Comparison of ENCODE assay signal across 21 cellular contexts in genomic region chr9:88441301-88442007, GRCh38. TPM values are rescaled to one million over a fixed set of nuclear protein-coding genes. Genes with fewer than 3 reads are reported as not detected.
A peak's percentile ranks its signal among the peaks of the same experiment; 100 is the strongest.
DNase-seq lines count a peak whose midpoint lies in the region; ATAC-seq, FAIRE-seq and TF ChIP-seq lines count a peak whose summit lies in the region.
"Had no signal": no experiment of that assay in that cellular context is flagged by ENCODE, and none has a peak within 500 bp of the region (broad histone marks: within the 10 kb centered on the region; RNA-seq: fewer than 3 reads in every experiment).

No MANE protein-coding gene starts in this region.

- H3K27me3 ChIP-seq in astrocyte (ENCODE audit: insufficient read depth, low read length), result no peaks in the 10 kb centered on the region
- no peaks in the 10 kb centered on the region for H3K27me3 ChIP-seq in small intestine (ENCODE audit: control insufficient read depth in 2 of 2, insufficient read depth in 2 of 2, low read length in 2 of 2)
- H3K27me3 ChIP-seq: BLaER1 had no signal

- no peaks in the 10 kb centered on the region; the same call in 1 of the 2 replicates for H3K27me3 Mint-ChIP-seq in HFFc6 (ENCODE audit: insufficient read depth)
- H3K27me3 Mint-ChIP-seq in astrocyte (ENCODE audit: low read depth, unreplicated experiment), result no peaks in the 10 kb centered on the region
- no peaks in the 10 kb centered on the region for H3K27me3 Mint-ChIP-seq in activated CD4-positive, alpha-beta memory T cell treated with anti-CD3 and anti-CD28 coated beads, Interleukin-2, amount 10 ng/mL, durations not matched to agents 7 days and 5 days
- H3K27me3 Mint-ChIP-seq: CD4-positive, alpha-beta T cell; IgD-negative memory B cell had no signal

- 95 to 99% (median 97%) methylated on average over 15 of the region's 15 CpGs for WGBS in small intestine, 3 donors

- H3K4me1 ChIP-seq in astrocyte (ENCODE audit: insufficient read depth, low read length) (no peaks in the 10 kb centered on the region), small intestine (ENCODE audit: control insufficient read depth in 2 of 2, insufficient read depth in 1 of 2, low read depth in 1 of 2, low read length in 1 of 2) (no peaks in the 10 kb centered on the region)

- H2AFZ ChIP-seq in astrocyte (ENCODE audit: low read depth, low read length), result no peak overlapping the region

- CTCF ChIA-PET in activated CD4-positive, alpha-beta memory T cell treated with anti-CD3 and anti-CD28 coated beads, Interleukin-2, amount 10 ng/mL, durations not matched to agents 7 days and 5 days (lab: Charles Lee), result no interaction called here

- H3K9me3 Mint-ChIP-seq in HFFc6, result no peaks in the 10 kb centered on the region; the same call in 1 of the 2 replicates
- peaks cover 1% of the 10 kb centered on the region for H3K9me3 Mint-ChIP-seq in astrocyte (ENCODE audit: unreplicated experiment)
- H3K9me3 Mint-ChIP-seq in activated CD4-positive, alpha-beta memory T cell treated with anti-CD3 and anti-CD28 coated beads, Interleukin-2, amount 10 ng/mL, durations not matched to agents 7 days and 5 days, result peaks cover 2% of the 10 kb centered on the region
- H3K9me3 Mint-ChIP-seq: CD4-positive, alpha-beta T cell had no signal

- H3K4me3 Mint-ChIP-seq in HFFc6, result no peak overlapping the region
- no peak overlapping the region for H3K4me3 Mint-ChIP-seq in astrocyte (ENCODE audit: unreplicated experiment)
- H3K4me3 Mint-ChIP-seq in activated CD4-positive, alpha-beta memory T cell treated with anti-CD3 and anti-CD28 coated beads, Interleukin-2, amount 10 ng/mL, durations not matched to agents 7 days and 5 days, result no peak overlapping the region
- H3K4me3 Mint-ChIP-seq: CD4-positive, alpha-beta T cell; IgD-negative memory B cell had no signal

- POLR2A ChIA-PET in activated CD4-positive, alpha-beta memory T cell treated with anti-CD3 and anti-CD28 coated beads, Interleukin-2, amount 10 ng/mL, durations not matched to agents 7 days and 5 days (lab: Charles Lee), result no interaction called here

- peaks cover 46% of the 10 kb centered on the region for H4K20me1 ChIP-seq in astrocyte (ENCODE audit: insufficient read depth, low read length)

- no peak overlapping the region for H3K4me2 ChIP-seq in astrocyte (ENCODE audit: low read length)
- H3K4me2 ChIP-seq: BLaER1 had no signal

- ATAC-seq in HG03108 (IDR thresholded peaks at IDR 0.05; ENCODE audit: unreplicated experiment) (no peak), GM21576 (IDR thresholded peaks at IDR 0.05; ENCODE audit: unreplicated experiment) (no peak)

- H3K4me3 ChIP-seq in astrocyte (ENCODE audit: insufficient read depth, low read depth, low read length) (no peak overlapping the region), small intestine (ENCODE audit: low read depth in 1 of 2, low read length in 2 of 2) (no peak overlapping the region)
- H3K4me3 ChIP-seq: BLaER1 had no signal

- H3K79me2 ChIP-seq in astrocyte (ENCODE audit: insufficient read depth, low read length), result peaks cover 91% of the 10 kb centered on the region

- peak overlapping the region; percentile 18 for H3K27ac ChIP-seq in astrocyte (ENCODE audit: low read depth, low read length)
- H3K27ac ChIP-seq in small intestine (ENCODE audit: low read depth in 1 of 2, low read length in 1 of 2), result no peak overlapping the region
- H3K27ac ChIP-seq: BLaER1 had no signal

- no peaks in the 10 kb centered on the region for H3K9me3 ChIP-seq in astrocyte (ENCODE audit: insufficient read depth, low read depth, low read length)
- no peaks in the 10 kb centered on the region for H3K9me3 ChIP-seq in small intestine (ENCODE audit: control insufficient read depth, low read depth)

- DNase-seq in HFFc6 (no peak), astrocyte (ENCODE audit: low read depth) (no peak), frontal cortex (ENCODE audit: low spot score in 2 of 2) (no peak), small intestine (no peak)
- no peak for DNase-seq in activated CD4-positive, alpha-beta memory T cell treated with anti-CD3 and anti-CD28 coated beads, Interleukin-2, amount 10 ng/mL, durations not matched to agents 7 days and 5 days
- DNase-seq: CD4-positive, alpha-beta T cell; COR-L47; DMS79; H7; Karpas-422; NCI-H1417; NCI-H187; NCI-H446 treated with DMSO at 0.1 percent for 48 hours; NCI-H526 treated with DMSO at 0.1 percent for 48 hours; RPMI8226; SHP77 had no signal

- TF ChIP-seq CTCF in HFFc6 (IDR thresholded peaks at IDR 0.05) (no peak), astrocyte (IDR thresholded peaks at IDR 0.05; ENCODE audit: insufficient read depth, low read depth, low read length) (no peak)

- H3K36me3 Mint-ChIP-seq in HFFc6 (ENCODE audit: low read depth) (peaks cover 54% of the 10 kb centered on the region), astrocyte (ENCODE audit: low read depth, unreplicated experiment) (peaks cover 18% of the 10 kb centered on the region)
- H3K36me3 Mint-ChIP-seq in activated CD4-positive, alpha-beta memory T cell treated with anti-CD3 and anti-CD28 coated beads, Interleukin-2, amount 10 ng/mL, durations not matched to agents 7 days and 5 days (ENCODE audit: low read depth), result peaks cover 41% of the 10 kb centered on the region

- H3K36me3 ChIP-seq in astrocyte (ENCODE audit: insufficient read depth, low read length) (peaks cover under 1% of the 10 kb centered on the region), small intestine (ENCODE audit: control insufficient read depth in 2 of 2, insufficient read depth in 2 of 2, low read length in 2 of 2) (peaks cover 1 to 2% of the 10 kb centered on the region in 2 donors)

- FAIRE-seq in astrocyte (lab: Jason Lieb, UNC) (no peak), frontal cortex (lab: Jason Lieb, UNC) (peak; percentile 89), small intestine (lab: Jason Lieb, UNC) (peak; percentile 5)
- FAIRE-seq: HTR-8/SVneo had no signal

- peaks cover 44% of the 10 kb centered on the region for H3K4me1 Mint-ChIP-seq in HFFc6 (ENCODE audit: low read depth)
- H3K4me1 Mint-ChIP-seq in astrocyte (ENCODE audit: low read depth, unreplicated experiment), result peaks cover 18% of the 10 kb centered on the region
- peaks cover 10% of the 10 kb centered on the region for H3K4me1 Mint-ChIP-seq in activated CD4-positive, alpha-beta memory T cell treated with anti-CD3 and anti-CD28 coated beads, Interleukin-2, amount 10 ng/mL, durations not matched to agents 7 days and 5 days

- H3K27ac Mint-ChIP-seq in HFFc6 (peak overlapping the region; percentile 62; the same call in 1 of the 2 replicates), astrocyte (ENCODE audit: unreplicated experiment) (peak overlapping the region; percentile 83)
- no peak overlapping the region for H3K27ac Mint-ChIP-seq in activated CD4-positive, alpha-beta memory T cell treated with anti-CD3 and anti-CD28 coated beads, Interleukin-2, amount 10 ng/mL, durations not matched to agents 7 days and 5 days
- H3K27ac Mint-ChIP-seq: CD4-positive, alpha-beta T cell; IgD-negative memory B cell had no signal

- H3K9ac ChIP-seq in astrocyte (ENCODE audit: low read length), result no peak overlapping the region
- H3K9ac ChIP-seq: BLaER1 had no signal

RNA-seq across cellular contexts. Expression of gene SPIN1, which starts 53.2 kb away (rescaled TPM):
- 100 to 1,000 TPM in 5 of 6 experiments, 10 to 100 TPM in 1; 97.2 to 131 (median 119) TPM for total RNA-seq in HFFc6 (2021; fragmentation: NEBNext Ultra II Directional; extraction: Animal tissue kit (Norgen Biotek cat#: 25700))
- 63.9 and 74.1 TPM in 2 replicates for total RNA-seq in astrocyte
- total RNA-seq in frontal cortex, result 351 TPM
- 10 to 100 TPM; 22.1 to 24.9 (median 23.8) TPM for polyA plus RNA-seq in small intestine
- total RNA-seq in activated CD4-positive, alpha-beta memory T cell treated with anti-CD3 and anti-CD28 coated beads, Interleukin-2, amount 10 ng/mL, durations not matched to agents 7 days and 5 days, result 10 to 100 TPM; 38.4 to 42.2 TPM
